In genomic region chr6:98832282-98833100, GRCh38 we compare ENCODE assay signal across 9 cellular contexts. TPM values are rescaled to one million over a fixed set of nuclear protein-coding genes. Genes with fewer than 3 reads are reported as not detected.
DNase-seq lines count a peak whose midpoint lies in the region; TF ChIP-seq lines count a peak whose summit lies in the region.
"Had no signal": no experiment of that assay in that cellular context is flagged by ENCODE, and none has a peak within 500 bp of the region (broad histone marks: within the 10 kb centered on the region; RNA-seq: fewer than 3 reads in every experiment).

No MANE protein-coding gene starts in this region.

- WGBS in lower leg skin, 2 donors = 1 to 2% methylated on average over 61 of the region's 61 CpGs

- H3K4me1 Mint-ChIP-seq in chondrocyte (ENCODE audit: low read depth) = peaks cover 42% of the 10 kb centered on the region

- in situ Hi-C loops in G401 (cut with HindIII; ENCODE audit: low sequenced_read_pairs) = no loop called here

- H3K27ac Mint-ChIP-seq in chondrocyte (ENCODE audit: unreplicated experiment) = peak overlapping the region; percentile 78

- no peak for TF ChIP-seq POLR2A in lower leg skin (IDR thresholded peaks at IDR 0.05)

- DNase-seq in DMS79 (lab: John Stamatoyannopoulos, UW) (peak; percentile 10), NCI-H1092 (lab: John Stamatoyannopoulos, UW) (peak; percentile 10), chondrocyte (ENCODE audit: low spot score) (no peak), lower leg skin (ENCODE audit: low spot score in 2 of 2) (no peak), SIG-M5 treated with dmso at 0.1 percent for 504 hours (lab: John Stamatoyannopoulos, UW; ENCODE audit: unreplicated experiment) (no peak), G401 (ENCODE audit: low spot score) (no peak)
- no peak for DNase-seq in central memory CD4-positive, alpha-beta T cell

- peak overlapping the region; percentile 72 for H3K27ac ChIP-seq in temporal lobe (ENCODE audit: low read depth, low read length)
- H3K27ac ChIP-seq: SJSA1 had no signal

- H3K27me3 Mint-ChIP-seq in chondrocyte (ENCODE audit: low read depth) = peaks cover 73% of the 10 kb centered on the region

- peak overlapping the region; percentile 31 for H3K4me3 ChIP-seq in lower leg skin (ENCODE audit: low read depth, poor library complexity, severe bottlenecking)

- intact Hi-C loops in lower leg skin (cut with DNase I; ENCODE audit: low total_unique reads) = no loop called here

- H3K36me3 Mint-ChIP-seq in chondrocyte (ENCODE audit: low read depth) = no peaks in the 10 kb centered on the region

- TF ChIP-seq CTCF in chondrocyte (IDR thresholded peaks at IDR 0.05) = no peak
- no peak for TF ChIP-seq CTCF in lower leg skin (IDR thresholded peaks at IDR 0.05)

- H3K4me3 Mint-ChIP-seq in chondrocyte (ENCODE audit: unreplicated experiment) = peak overlapping the region; percentile 75

- no peaks in the 10 kb centered on the region for H3K9me3 Mint-ChIP-seq in chondrocyte (ENCODE audit: low read depth)

RNA-seq across cellular contexts. Expression of gene POU3F2, which starts 1.9 kb away (rescaled TPM):
- total RNA-seq in chondrocyte (0.05 TPM in 1 of 3 replicates, not detected in the others), lower leg skin (not detected), temporal lobe (156 TPM)
- total RNA-seq in G401 (2014; rRNA removed; shearing (Covaris generic)) = not detected in 2 replicates
- total RNA-seq: SJSA1 had no signal

Comparison
In these comparisons a context has a peak if more than half of its experiments do, and no peak if none do; other contexts are left out.
1. DNase-seq: peak in DMS79 (single experiment) and NCI-H1092 (single experiment); none in chondrocyte (single experiment), lower leg skin (0 of 2), central memory CD4-positive, alpha-beta T cell (single experiment), SIG-M5 treated with dmso at 0.1 percent for 504 hours (single experiment) and G401 (single experiment).
2. RNA of gene POU3F2, which starts 1.9 kb away (total RNA-seq): 156 TPM in temporal lobe (single experiment); 0.05 TPM in chondrocyte, not detected in lower leg skin and not detected in G401; every median in the first group is over 100 times any median in the second.